12 cellular contexts compared by ENCODE assay signal in genomic region chr2:180938419-180938818, GRCh38. TPM values are rescaled to one million over a fixed set of nuclear protein-coding genes. Genes with fewer than 3 reads are reported as not detected.
DNase-seq lines count a peak whose midpoint lies in the region; ATAC-seq and TF ChIP-seq lines count a peak whose summit lies in the region.
"Had no signal": no experiment of that assay in that cellular context is flagged by ENCODE, and none has a peak within 500 bp of the region (broad histone marks: within the 10 kb centered on the region; RNA-seq: fewer than 3 reads in every experiment).

No MANE protein-coding gene starts in this region.

- ATAC-seq in GM19023 (IDR thresholded peaks at IDR 0.05; ENCODE audit: unreplicated experiment) = peak; percentile 55
- peak; percentile 61 for ATAC-seq in HG02973 (IDR thresholded peaks at IDR 0.05; ENCODE audit: unreplicated experiment)
- ATAC-seq: T-cell had no signal

- no peak overlapping the region for H3K27ac ChIP-seq in hepatocyte

- peaks cover 5% of the 10 kb centered on the region for H3K4me1 ChIP-seq in hepatocyte (ENCODE audit: insufficient read depth)

- no peaks in the 10 kb centered on the region for H3K36me3 ChIP-seq in hepatocyte (replicated peaks; ENCODE audit: insufficient read depth, low read depth)
- H3K36me3 ChIP-seq: HAP-1 had no signal

- no peaks in the 10 kb centered on the region for H3K79me2 ChIP-seq in hepatocyte

- no peak overlapping the region for H3K4me3 ChIP-seq in astrocyte of the spinal cord (ENCODE audit: low read depth, low read length)
- no peak overlapping the region for H3K4me3 ChIP-seq in hepatocyte
- H3K4me3 ChIP-seq: HAP-1 had no signal

- in situ Hi-C loops in astrocyte of the spinal cord (cut with HindIII; ENCODE audit: low sequenced_read_pairs) = no loop called here

- no peaks in the 10 kb centered on the region for H4K20me1 ChIP-seq in hepatocyte (ENCODE audit: insufficient read depth, poor library complexity, severe bottlenecking)

- DNase-seq in AG08395 (ENCODE audit: low spot score) (peak; percentile 3), astrocyte of the spinal cord (ENCODE audit: low read depth, low spot score) (peak; percentile 5), hepatocyte (ENCODE audit: low spot score) (no peak), epidermal melanocyte (ENCODE audit: insufficient read length, low spot score) (no peak), NCI-H69 (lab: John Stamatoyannopoulos, UW) (no peak)
- DNase-seq in activated effector memory CD4-positive, alpha-beta T cell treated with anti-CD3 and anti-CD28 coated beads, Interleukin-2, amount 50 U/mL, for 16 hours = no peak
- DNase-seq: natural killer cell, NCI-H748 treated with DMSO at 0.1 percent for 48 hours, T-cell had no signal

- no peaks in the 10 kb centered on the region for H3K27me3 ChIP-seq in hepatocyte

- no peak overlapping the region for H3K4me2 ChIP-seq in hepatocyte

- TF ChIP-seq CTCF in astrocyte of the spinal cord (IDR thresholded peaks at IDR 0.05; ENCODE audit: low read depth, low read length) = no peak
- no peak for TF ChIP-seq CTCF in hepatocyte (IDR thresholded peaks at IDR 0.05; ENCODE audit: poor library complexity)

- H2AFZ ChIP-seq in hepatocyte = no peak overlapping the region

- H3K9me2 ChIP-seq in hepatocyte (replicated peaks; ENCODE audit: insufficient read depth) = no peaks in the 10 kb centered on the region

- H3K9me3 ChIP-seq in hepatocyte (ENCODE audit: low read depth) = no peaks in the 10 kb centered on the region
- H3K9me3 ChIP-seq: HAP-1 had no signal

RNA-seq across cellular contexts. Expression of gene UBE2E3, which starts 42.0 kb away (rescaled TPM):
- total RNA-seq in hepatocyte = 136 and 211 TPM in 2 replicates
- 146 and 151 TPM in 2 replicates for polyA plus RNA-seq in hepatocyte

Comparison
In these comparisons a context has a peak if more than half of its experiments do, and no peak if none do; other contexts are left out.
1. DNase-seq: peak in AG08395 (single experiment) and astrocyte of the spinal cord (single experiment); none in activated effector memory CD4-positive, alpha-beta T cell treated with anti-CD3 and anti-CD28 coated beads, Interleukin-2, amount 50 U/mL, for 16 hours (single experiment), hepatocyte (single experiment), epidermal melanocyte (single experiment) and NCI-H69 (single experiment).